In genomic region chr2:60674524-60675165, GRCh38 we compare ENCODE assay signal across 9 cellular contexts.
A peak's percentile ranks its signal among the peaks of the same experiment; 100 is the strongest.
DNase-seq lines count a peak whose midpoint lies in the region; ATAC-seq and TF ChIP-seq lines count a peak whose summit lies in the region.
"Had no signal": no experiment of that assay in that cellular context is flagged by ENCODE, and none has a peak within 500 bp of the region (broad histone marks: within the 10 kb centered on the region; RNA-seq: fewer than 3 reads in every experiment).

No MANE protein-coding gene starts in this region.

- no peak overlapping the region for H3K4me3 ChIP-seq in right cardiac atrium (ENCODE audit: low read length)
- H3K4me3 ChIP-seq in sigmoid colon = no peak overlapping the region
- H3K4me3 ChIP-seq: BLaER1 had no signal

- 25% methylated on average over 9 of the region's 9 CpGs for WGBS in right cardiac atrium
- 23 to 30% methylated on average over 9 of the region's 9 CpGs for WGBS in sigmoid colon, 2 donors

- H3K27me3 Mint-ChIP-seq in T-helper 17 cell = peaks cover 26% of the 10 kb centered on the region

- intact Hi-C loops in right cardiac atrium (cut with DNase I) = no loop called here
- intact Hi-C loops in sigmoid colon (cut with DNase I) = no loop called here

- no peaks in the 10 kb centered on the region for H3K36me3 ChIP-seq in sigmoid colon
- H3K36me3 ChIP-seq: BLaER1 had no signal

- H3K4me3 Mint-ChIP-seq in T-helper 17 cell = no peak overlapping the region

- no peak for TF ChIP-seq EP300 in sigmoid colon (IDR thresholded peaks at IDR 0.05)

- TF ChIP-seq CTCF in sigmoid colon (IDR thresholded peaks at IDR 0.05) = peak; percentile 34 to 88 (median 60)

- H3K9me3 ChIP-seq in T-helper 17 cell (ENCODE audit: control insufficient read depth, low read length, poor library complexity, severe bottlenecking) (no peaks in the 10 kb centered on the region), right cardiac atrium (ENCODE audit: control insufficient read depth, low read length) (no peaks in the 10 kb centered on the region), sigmoid colon (no peaks in the 10 kb centered on the region)
- H3K9me3 ChIP-seq: BLaER1 had no signal

- H3K36me3 Mint-ChIP-seq in T-helper 17 cell (ENCODE audit: low read depth) = no peaks in the 10 kb centered on the region

- H3K27ac Mint-ChIP-seq in T-helper 17 cell = no peak overlapping the region

- no peak for TF ChIP-seq POLR2A in sigmoid colon (IDR thresholded peaks at IDR 0.05)

- no peak overlapping the region for H3K27ac ChIP-seq in right cardiac atrium (ENCODE audit: low read length)
- H3K27ac ChIP-seq in sigmoid colon = no peak overlapping the region
- H3K27ac ChIP-seq: BLaER1 had no signal

- DNase-seq in NCI-H2107 (lab: John Stamatoyannopoulos, UW) (peak; percentile 30), NCI-H2107 treated with DMSO at 0.1 percent for 48 hours (lab: John Stamatoyannopoulos, UW; ENCODE audit: unreplicated experiment) (no peak), NCI-H1694 treated with DMSO at 0.1 percent for 48 hours (lab: John Stamatoyannopoulos, UW) (peak; percentile 65), T-helper 17 cell (peak; percentile 56 to 68 (median 65)), amniotic stem cell (lab: John Stamatoyannopoulos, UW) (peak; percentile 35), right cardiac atrium (peak; percentile 86 to 95 (median 93)), sigmoid colon (peak; percentile 87)

- H3K4me1 ChIP-seq in right cardiac atrium (ENCODE audit: control insufficient read depth, insufficient read depth, low read length) = no peaks in the 10 kb centered on the region
- no peaks in the 10 kb centered on the region for H3K4me1 ChIP-seq in sigmoid colon

- ATAC-seq in HG02870 (IDR thresholded peaks at IDR 0.05; ENCODE audit: unreplicated experiment) (peak; percentile 98), T-helper 17 cell (peak; percentile 97), right cardiac atrium (peak; percentile 89 to 94)

- H3K27me3 ChIP-seq in right cardiac atrium (ENCODE audit: control insufficient read depth, insufficient read depth) = no peaks in the 10 kb centered on the region
- peaks cover 0 to 6% (median 0%) of the 10 kb centered on the region in 3 donors for H3K27me3 ChIP-seq in sigmoid colon
- H3K27me3 ChIP-seq: BLaER1 had no signal

- H3K4me1 Mint-ChIP-seq in T-helper 17 cell = no peaks in the 10 kb centered on the region
